ENCODE assay signal across 8 cellular contexts in genomic region chr17:36629252-36629847, GRCh38. TPM values are rescaled to one million over a fixed set of nuclear protein-coding genes. Genes with fewer than 3 reads are reported as not detected.
DNase-seq lines count a peak whose midpoint lies in the region; ATAC-seq and TF ChIP-seq lines count a peak whose summit lies in the region.

No MANE protein-coding gene starts in this region.

- peak; percentile 77 for ATAC-seq in activated naive CD8-positive, alpha-beta T cell treated with anti-CD3 and anti-CD28 coated beads, Interleukin-2, amount 50 U/mL, for 24 hours
- ATAC-seq in left cardiac atrium (peak; percentile 86), GM21528 (IDR thresholded peaks at IDR 0.05; ENCODE audit: low FRiP score, unreplicated experiment) (no peak), HG02870 (IDR thresholded peaks at IDR 0.05; ENCODE audit: unreplicated experiment) (no peak)

- no peaks in the 10 kb centered on the region for H3K36me3 Mint-ChIP-seq in activated naive CD8-positive, alpha-beta T cell treated with anti-CD3 and anti-CD28 coated beads, Interleukin-2, amount 50 U/mL, for 24 hours (ENCODE audit: low read depth)

- DNase-seq in NCI-H1105 (lab: John Stamatoyannopoulos, UW) (peak; percentile 36), T follicular helper cell (ENCODE audit: low read depth) (peak; percentile 64), left cardiac atrium (peak; percentile 77), retina (peak; percentile 92)
- DNase-seq in activated naive CD8-positive, alpha-beta T cell treated with anti-CD3 and anti-CD28 coated beads, Interleukin-2, amount 50 U/mL, for 24 hours = peak; percentile 84

- peaks cover 2% of the 10 kb centered on the region for H3K4me1 Mint-ChIP-seq in activated naive CD8-positive, alpha-beta T cell treated with anti-CD3 and anti-CD28 coated beads, Interleukin-2, amount 50 U/mL, for 24 hours

- peak; percentile 99 for TF ChIP-seq CTCF in GM12872 (IDR thresholded peaks at IDR 0.05; ENCODE audit: insufficient read depth, low read depth, low read length)

- intact Hi-C loops in left cardiac atrium (cut with DNase I) = loop anchor here in 1 of 2 donors (2.0 to 10.0 kb wide), 2 partner anchors 417 to 605 kb away; no protein-coding TSS in a partner anchor

- H3K4me3 Mint-ChIP-seq in activated naive CD8-positive, alpha-beta T cell treated with anti-CD3 and anti-CD28 coated beads, Interleukin-2, amount 50 U/mL, for 24 hours = no peak overlapping the region

- no peak overlapping the region for H3K27ac Mint-ChIP-seq in activated naive CD8-positive, alpha-beta T cell treated with anti-CD3 and anti-CD28 coated beads, Interleukin-2, amount 50 U/mL, for 24 hours

- no peaks in the 10 kb centered on the region for H3K9me3 Mint-ChIP-seq in activated naive CD8-positive, alpha-beta T cell treated with anti-CD3 and anti-CD28 coated beads, Interleukin-2, amount 50 U/mL, for 24 hours

- peaks cover 7% of the 10 kb centered on the region for H3K27me3 Mint-ChIP-seq in activated naive CD8-positive, alpha-beta T cell treated with anti-CD3 and anti-CD28 coated beads, Interleukin-2, amount 50 U/mL, for 24 hours

RNA-seq across cellular contexts. Expression of gene MRM1, which starts 28.0 kb away (rescaled TPM):
- 1 to 10 TPM; 3.8 to 6.8 TPM for total RNA-seq in left cardiac atrium

RNA-seq across cellular contexts. Expression of gene DHRS11, which starts 37.7 kb away (rescaled TPM):
- 10 to 100 TPM; 14.8 to 22.2 TPM for total RNA-seq in left cardiac atrium

Comparison
In these comparisons a context has a peak if more than half of its experiments do, and no peak if none do; other contexts are left out.
1. DNase-seq: peak in every context shown above with its lines; median percentile 92 in retina; 84 in activated naive CD8-positive, alpha-beta T cell treated with anti-CD3 and anti-CD28 coated beads, Interleukin-2, amount 50 U/mL, for 24 hours; 77 in left cardiac atrium; 64 in T follicular helper cell; 36 in NCI-H1105.
2. ATAC-seq: peak in activated naive CD8-positive, alpha-beta T cell treated with anti-CD3 and anti-CD28 coated beads, Interleukin-2, amount 50 U/mL, for 24 hours (single experiment) and left cardiac atrium (2 of 2); none in GM21528 (single experiment) and HG02870 (single experiment).